ENCODE assay signal across 17 cellular contexts in the genomic region with DNA sequence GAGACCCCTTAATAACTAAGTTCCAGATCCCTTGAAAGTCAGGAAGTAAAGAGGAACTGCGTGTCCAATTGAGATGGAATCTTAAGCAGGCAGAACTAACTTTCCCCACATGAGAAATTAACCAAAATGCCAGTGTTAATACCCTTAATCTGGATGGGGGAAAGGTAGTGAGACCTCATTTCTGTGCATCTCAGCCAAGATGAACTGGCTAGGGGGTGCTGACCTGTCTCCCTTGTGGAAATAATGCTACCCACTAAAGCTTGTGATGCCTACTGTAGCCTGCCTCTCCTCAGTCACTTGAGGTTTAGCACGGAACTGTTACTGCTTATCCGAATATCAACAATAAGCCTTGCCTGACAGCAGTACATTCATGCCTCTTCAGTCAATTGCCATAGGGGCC. TPM values are rescaled to one million over a fixed set of nuclear protein-coding genes. Genes with fewer than 3 reads are reported as not detected.
DNase-seq lines count a peak whose midpoint lies in the region; TF ChIP-seq lines count a peak whose summit lies in the region.
"Had no signal": no experiment of that assay in that cellular context is flagged by ENCODE, and none has a peak within 500 bp of the region (broad histone marks: within the 10 kb centered on the region; RNA-seq: fewer than 3 reads in every experiment).

No MANE protein-coding gene starts in this region.

- no peaks in the 10 kb centered on the region for H3K9me3 Mint-ChIP-seq in nephron
- H3K9me3 Mint-ChIP-seq: HFFc6 had no signal

- no peak overlapping the region for H3K9ac ChIP-seq in stomach smooth muscle (ENCODE audit: low read length in 2 of 2)
- H3K9ac ChIP-seq: GM23248 had no signal

- H3K27me3 Mint-ChIP-seq in nephron (ENCODE audit: low read depth) = no peaks in the 10 kb centered on the region

- peak; percentile 58 to 78 for DNase-seq in SJCRH30
- DNase-seq in epidermal melanocyte (ENCODE audit: insufficient read length, low spot score) = peak; percentile 41
- no peak for DNase-seq in activated naive CD4-positive, alpha-beta T cell (lab: John Stamatoyannopoulos, UW)
- no peak for DNase-seq in UCSD-AML1 (lab: John Stamatoyannopoulos, UW; ENCODE audit: unreplicated experiment)
- no peak for DNase-seq in NCI-H187 (lab: John Stamatoyannopoulos, UW)
- DNase-seq: BE2C; C1 segment of cervical spinal cord; CD4-positive, CD25-positive, alpha-beta regulatory T cell; CD8-positive, alpha-beta memory T cell; COR-L47; GDM1; GM23248; HFFc6; IMR-90 had no signal

- H3K27ac Mint-ChIP-seq in nephron = peak overlapping the region in 2 of 3 experiments; percentile 54 to 86
- H3K27ac Mint-ChIP-seq: CD4-positive, CD25-positive, alpha-beta regulatory T cell; HFFc6 had no signal

- peaks cover 65% of the 10 kb centered on the region for H3K36me3 Mint-ChIP-seq in nephron (ENCODE audit: low read depth)
- H3K36me3 Mint-ChIP-seq: CD4-positive, CD25-positive, alpha-beta regulatory T cell; CD8-positive, alpha-beta memory T cell had no signal

- peaks cover 86% of the 10 kb centered on the region for H3K4me1 Mint-ChIP-seq in nephron

- H3K27me3 ChIP-seq in SJCRH30 (no peaks in the 10 kb centered on the region), stomach smooth muscle (ENCODE audit: control insufficient read depth in 1 of 2, insufficient read depth in 2 of 2, low read length in 2 of 2) (no peaks in the 10 kb centered on the region)
- H3K27me3 ChIP-seq: BE2C had no signal

- H3K27ac ChIP-seq in SJCRH30 = peak overlapping the region; percentile 89
- H3K27ac ChIP-seq in stomach smooth muscle (ENCODE audit: low read length) = peak overlapping the region; percentile 58
- H3K27ac ChIP-seq: GM23248 had no signal

- H3K4me3 Mint-ChIP-seq in nephron = no peak overlapping the region
- H3K4me3 Mint-ChIP-seq: CD4-positive, CD25-positive, alpha-beta regulatory T cell; CD8-positive, alpha-beta memory T cell; HFFc6 had no signal

- peaks cover 71% of the 10 kb centered on the region for H3K4me1 ChIP-seq in SJCRH30
- peaks cover 49% of the 10 kb centered on the region for H3K4me1 ChIP-seq in stomach smooth muscle (ENCODE audit: control insufficient read depth, insufficient read depth, low read length)

- no peak for TF ChIP-seq CTCF in nephron (IDR thresholded peaks at IDR 0.05; ENCODE audit: unreplicated experiment in 3 of 3)

- H3K36me3 ChIP-seq in SJCRH30 (peaks cover 10% of the 10 kb centered on the region; the same call in 1 of the 2 replicates), stomach smooth muscle (ENCODE audit: control insufficient read depth in 2 of 2, insufficient read depth in 2 of 2, low read length in 2 of 2) (peaks cover 5 to 24% of the 10 kb centered on the region in 2 donors)
- H3K36me3 ChIP-seq: BE2C had no signal

- H3K9me3 ChIP-seq in SJCRH30 (replicated peaks) (no peaks in the 10 kb centered on the region), stomach smooth muscle (ENCODE audit: control insufficient read depth in 2 of 2, low read length in 2 of 2) (no peaks in the 10 kb centered on the region)
- H3K9me3 ChIP-seq: BE2C had no signal

- H3K4me3 ChIP-seq in SJCRH30 (peak overlapping the region; percentile 31), stomach smooth muscle (ENCODE audit: low read length in 2 of 2) (no peak overlapping the region)
- H3K4me3 ChIP-seq: GM23248, K562 had no signal

RNA-seq across cellular contexts. Expression of a gene that starts 15.1 kb away (rescaled TPM):
- 13.4 and 15.3 TPM in 2 replicates for total RNA-seq in SJCRH30 (2014; rRNA removed; shearing (Covaris generic))
- total RNA-seq: CD4-positive, CD25-positive, alpha-beta regulatory T cell; CD8-positive, alpha-beta memory T cell; K562 had no signal

Comparison
In these comparisons a context has a peak if more than half of its experiments do, and no peak if none do; other contexts are left out.
1. DNase-seq: peak in SJCRH30 (2 of 2) and epidermal melanocyte (single experiment); none in activated naive CD4-positive, alpha-beta T cell (0 of 4), UCSD-AML1 (single experiment) and NCI-H187 (0 of 2).